ENCODE assay signal across 2 cellular contexts in genomic region chr18:77143196-77143595, GRCh38.
TF ChIP-seq lines count a peak whose summit lies in the region.

No MANE protein-coding gene starts in this region.

TF ChIP-seq in GM12878, 131 proteins besides CTCF, POLR2A, EP300 and RAD21:
- TF ChIP-seq MYB (IDR thresholded peaks at IDR 0.05; ENCODE audit: borderline replicate concordance, low read depth, low read length) (no peak), CBX5 (IDR thresholded peaks at IDR 0.05; ENCODE audit: low read depth) (peak; percentile 24; the same call in 1 of the 2 replicates)

TF ChIP-seq in SK-N-SH, 30 proteins besides CTCF, POLR2A, EP300 and RAD21:
- TF ChIP-seq TAF1 (IDR thresholded peaks at IDR 0.05; ENCODE audit: borderline replicate concordance, low read depth, low read length) (no peak), IRF3 (IDR thresholded peaks at IDR 0.05; ENCODE audit: low read depth, low read length) (no peak), GABPA (IDR thresholded peaks at IDR 0.05; ENCODE audit: low read depth) (no peak), CHD2 (IDR thresholded peaks at IDR 0.05; ENCODE audit: low read length, partially characterized antibody) (no peak), NFIC (IDR thresholded peaks at IDR 0.05; ENCODE audit: borderline replicate concordance) (no peak), NRF1 (IDR thresholded peaks at IDR 0.05; ENCODE audit: low read depth, low read length) (no peak), EZH2phosphoT487 (IDR thresholded peaks at IDR 0.05; ENCODE audit: borderline replicate concordance, low read depth) (no peak), SMC3 (IDR thresholded peaks at IDR 0.05; ENCODE audit: low read depth, low read length) (no peak), ZBTB33 (IDR thresholded peaks at IDR 0.05; ENCODE audit: borderline replicate concordance, low read depth) (no peak), ELF1 (IDR thresholded peaks at IDR 0.05) (no peak), RCOR1 (IDR thresholded peaks at IDR 0.05; ENCODE audit: low read length) (no peak), MXI1 (IDR thresholded peaks at IDR 0.05; ENCODE audit: low read depth, low read length) (no peak), JUND (IDR thresholded peaks at IDR 0.05) (no peak), REST (IDR thresholded peaks at IDR 0.05; ENCODE audit: low read depth, low read length) (no peak), FOXM1 (IDR thresholded peaks at IDR 0.05; ENCODE audit: low read depth) (no peak), SIN3A (IDR thresholded peaks at IDR 0.05; ENCODE audit: borderline replicate concordance, low read depth, low read length) (no peak), POLR2AphosphoS5 (IDR thresholded peaks at IDR 0.05; ENCODE audit: low read depth, low read length) (no peak), MEF2A (IDR thresholded peaks at IDR 0.05; ENCODE audit: borderline replicate concordance, low read depth) (no peak)
- TF ChIP-seq, protein P1, sequence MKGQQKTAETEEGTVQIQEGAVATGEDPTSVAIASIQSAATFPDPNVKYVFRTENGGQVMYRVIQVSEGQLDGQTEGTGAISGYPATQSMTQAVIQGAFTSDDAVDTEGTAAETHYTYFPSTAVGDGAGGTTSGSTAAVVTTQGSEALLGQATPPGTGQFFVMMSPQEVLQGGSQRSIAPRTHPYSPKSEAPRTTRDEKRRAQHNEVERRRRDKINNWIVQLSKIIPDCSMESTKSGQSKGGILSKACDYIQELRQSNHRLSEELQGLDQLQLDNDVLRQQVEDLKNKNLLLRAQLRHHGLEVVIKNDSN (IDR thresholded peaks at IDR 0.05; ENCODE audit: borderline replicate concordance, low read depth) = no peak
- TF ChIP-seq, protein P2, sequence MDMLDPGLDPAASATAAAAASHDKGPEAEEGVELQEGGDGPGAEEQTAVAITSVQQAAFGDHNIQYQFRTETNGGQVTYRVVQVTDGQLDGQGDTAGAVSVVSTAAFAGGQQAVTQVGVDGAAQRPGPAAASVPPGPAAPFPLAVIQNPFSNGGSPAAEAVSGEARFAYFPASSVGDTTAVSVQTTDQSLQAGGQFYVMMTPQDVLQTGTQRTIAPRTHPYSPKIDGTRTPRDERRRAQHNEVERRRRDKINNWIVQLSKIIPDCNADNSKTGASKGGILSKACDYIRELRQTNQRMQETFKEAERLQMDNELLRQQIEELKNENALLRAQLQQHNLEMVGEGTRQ (IDR thresholded peaks at IDR 0.05; ENCODE audit: borderline replicate concordance, low read depth, low read length) = no peak
